In genomic region chr9:96453625-96454024, GRCh38 we compare ENCODE assay signal across 9 cellular contexts. TPM values are rescaled to one million over a fixed set of nuclear protein-coding genes. Genes with fewer than 3 reads are reported as not detected.
A peak's percentile ranks its signal among the peaks of the same experiment; 100 is the strongest.
DNase-seq lines count a peak whose midpoint lies in the region; ATAC-seq and TF ChIP-seq lines count a peak whose summit lies in the region.
"Had no signal": no experiment of that assay in that cellular context is flagged by ENCODE, and none has a peak within 500 bp of the region (broad histone marks: within the 10 kb centered on the region; RNA-seq: fewer than 3 reads in every experiment).

No MANE protein-coding gene starts in this region.

- in situ Hi-C loops in Panc1 (cut with HindIII; ENCODE audit: low pct_unique_long_range_greater_than_20kb, low sequenced_read_pairs), result no loop called here

- peaks cover 26% of the 10 kb centered on the region for H3K4me1 Mint-ChIP-seq in activated CD4-positive, alpha-beta memory T cell treated with anti-CD3 and anti-CD28 coated beads for 36 hours (ENCODE audit: low read depth)
- peaks cover 22% of the 10 kb centered on the region for H3K4me1 Mint-ChIP-seq in activated CD4-positive, alpha-beta memory T cell treated with anti-CD3 and anti-CD28 coated beads, Interleukin-2, amount 10 ng/mL, durations not matched to agents 7 days and 5 days
- H3K4me1 Mint-ChIP-seq in CD14-positive monocyte, result peaks cover 14% of the 10 kb centered on the region

- CTCF ChIA-PET in activated CD4-positive, alpha-beta memory T cell treated with anti-CD3 and anti-CD28 coated beads for 36 hours (lab: Charles Lee), result interaction anchor here (1.2 to 7.5 kb wide), 3 partner anchors 12 to 213 kb away, joined by 4 to 30 read pairs (median 10); no protein-coding TSS in a partner anchor
- CTCF ChIA-PET in activated CD4-positive, alpha-beta memory T cell treated with anti-CD3 and anti-CD28 coated beads, Interleukin-2, amount 10 ng/mL, durations not matched to agents 7 days and 5 days (lab: Charles Lee), result no interaction called here
- CTCF ChIA-PET in Panc1 (lab: Charles Lee), result interaction anchor here (0.6 kb wide), 1 partner anchor 79 kb away, joined by 4 read pairs; no protein-coding TSS in a partner anchor

- ATAC-seq in Panc1, result no peak
- no peak for ATAC-seq in HG03565 (IDR thresholded peaks at IDR 0.05; ENCODE audit: unreplicated experiment)
- ATAC-seq: T-cell had no signal

- TSS peak; percentile 23 for BruUV-seq in Panc1 (replicated peaks; lab: Mats Ljungman, UMichigan)

- DNase-seq in activated CD4-positive, alpha-beta memory T cell treated with anti-CD3 and anti-CD28 coated beads for 36 hours, result peak; percentile 19
- no peak for DNase-seq in activated CD4-positive, alpha-beta memory T cell treated with anti-CD3 and anti-CD28 coated beads, Interleukin-2, amount 10 ng/mL, durations not matched to agents 7 days and 5 days
- DNase-seq in Panc1 (ENCODE audit: low read depth, low spot score), result no peak
- DNase-seq in foreskin fibroblast, result peak in 1 of 2 donors; percentile 72
- no peak for DNase-seq in suprapubic skin (ENCODE audit: low spot score in 2 of 2)
- no peak for DNase-seq in CD14-positive monocyte (ENCODE audit: low spot score)
- DNase-seq in posterior vena cava (ENCODE audit: low spot score), result no peak

- no peak overlapping the region; a peak in 1 of 4 replicates for H3K4me3 ChIP-seq in Panc1 (ENCODE audit: low read depth in 2 of 2, low read length in 2 of 2)
- no peak overlapping the region for H3K4me3 ChIP-seq in foreskin fibroblast (ENCODE audit: low read depth in 1 of 2, low read length in 2 of 2)
- H3K4me3 ChIP-seq in suprapubic skin, result no peak overlapping the region

- no peak overlapping the region for H3K4me3 Mint-ChIP-seq in activated CD4-positive, alpha-beta memory T cell treated with anti-CD3 and anti-CD28 coated beads for 36 hours
- H3K4me3 Mint-ChIP-seq in activated CD4-positive, alpha-beta memory T cell treated with anti-CD3 and anti-CD28 coated beads, Interleukin-2, amount 10 ng/mL, durations not matched to agents 7 days and 5 days, result no peak overlapping the region
- H3K4me3 Mint-ChIP-seq in CD14-positive monocyte, result no peak overlapping the region
- H3K4me3 Mint-ChIP-seq: T-cell had no signal

- no peak overlapping the region for H3K27ac Mint-ChIP-seq in activated CD4-positive, alpha-beta memory T cell treated with anti-CD3 and anti-CD28 coated beads for 36 hours
- H3K27ac Mint-ChIP-seq in activated CD4-positive, alpha-beta memory T cell treated with anti-CD3 and anti-CD28 coated beads, Interleukin-2, amount 10 ng/mL, durations not matched to agents 7 days and 5 days, result no peak overlapping the region
- no peak overlapping the region for H3K27ac Mint-ChIP-seq in CD14-positive monocyte
- H3K27ac Mint-ChIP-seq: T-cell had no signal

- intact Hi-C loops in activated CD4-positive, alpha-beta memory T cell treated with anti-CD3 and anti-CD28 coated beads for 36 hours (cut with micrococcal nuclease), result loop anchor here (1.0 kb wide), 1 partner anchor 112 kb away; no protein-coding TSS in a partner anchor
- intact Hi-C loops in Panc1 (cut with micrococcal nuclease; ENCODE audit: unreplicated experiment) (no loop called here), CD14-positive monocyte (cut with micrococcal nuclease) (loop anchor here (5.0 kb wide), 2 partner anchors 36 to 204 kb away; partner anchors contain the start of genes ZNF367 (in 2 of the 2) and PRXL2C (in 1 of the 2)), posterior vena cava (cut with DNase I) (loop anchor here in 1 of 2 donors (10.0 kb wide), 1 partner anchor 201 kb away; the partner anchor contains the start of gene PRXL2C)

- H3K27me3 Mint-ChIP-seq in activated CD4-positive, alpha-beta memory T cell treated with anti-CD3 and anti-CD28 coated beads for 36 hours, result peaks cover 5% of the 10 kb centered on the region
- peaks cover 6% of the 10 kb centered on the region for H3K27me3 Mint-ChIP-seq in activated CD4-positive, alpha-beta memory T cell treated with anti-CD3 and anti-CD28 coated beads, Interleukin-2, amount 10 ng/mL, durations not matched to agents 7 days and 5 days
- H3K27me3 Mint-ChIP-seq in CD14-positive monocyte (ENCODE audit: low read depth in 3 of 3), result peaks cover 31 to 58% (median 49%) of the 10 kb centered on the region in 3 donors

- TF ChIP-seq POLR2A in suprapubic skin (IDR thresholded peaks at IDR 0.05), result no peak

- H3K9me3 Mint-ChIP-seq in activated CD4-positive, alpha-beta memory T cell treated with anti-CD3 and anti-CD28 coated beads for 36 hours, result no peaks in the 10 kb centered on the region
- H3K9me3 Mint-ChIP-seq in activated CD4-positive, alpha-beta memory T cell treated with anti-CD3 and anti-CD28 coated beads, Interleukin-2, amount 10 ng/mL, durations not matched to agents 7 days and 5 days, result no peaks in the 10 kb centered on the region
- H3K9me3 Mint-ChIP-seq in CD14-positive monocyte, result peaks cover 0 to 9% (median 3%) of the 10 kb centered on the region in 7 donors
- H3K9me3 Mint-ChIP-seq: T-cell had no signal

- POLR2A ChIA-PET in activated CD4-positive, alpha-beta memory T cell treated with anti-CD3 and anti-CD28 coated beads for 36 hours (lab: Charles Lee), result no interaction called here
- POLR2A ChIA-PET in activated CD4-positive, alpha-beta memory T cell treated with anti-CD3 and anti-CD28 coated beads, Interleukin-2, amount 10 ng/mL, durations not matched to agents 7 days and 5 days (lab: Charles Lee), result interaction anchor here (4.4 kb wide), 1 partner anchor 113 kb away, joined by 23 read pairs; no protein-coding TSS in a partner anchor
- POLR2A ChIA-PET in Panc1 (lab: Charles Lee), result no interaction called here

- no peaks in the 10 kb centered on the region; the same call in 1 of the 2 replicates for H3K36me3 ChIP-seq in Panc1 (ENCODE audit: control insufficient read depth, insufficient read depth, low read length)
- no peaks in the 10 kb centered on the region for H3K36me3 ChIP-seq in suprapubic skin

- peaks cover 6% of the 10 kb centered on the region for H3K4me1 ChIP-seq in Panc1 (ENCODE audit: control insufficient read depth, insufficient read depth, low read length)
- H3K4me1 ChIP-seq in suprapubic skin, result peaks cover 20% of the 10 kb centered on the region

- H3K9me3 ChIP-seq in Panc1 (ENCODE audit: control insufficient read depth, insufficient read depth, low read depth, low read length) (no peaks in the 10 kb centered on the region), suprapubic skin (no peaks in the 10 kb centered on the region)

- H3K27me3 ChIP-seq in Panc1 (ENCODE audit: control insufficient read depth, insufficient read depth, low read length) (no peaks in the 10 kb centered on the region), suprapubic skin (no peaks in the 10 kb centered on the region)

- H3K36me3 Mint-ChIP-seq in activated CD4-positive, alpha-beta memory T cell treated with anti-CD3 and anti-CD28 coated beads for 36 hours, result peaks cover 7% of the 10 kb centered on the region
- peaks cover 3% of the 10 kb centered on the region for H3K36me3 Mint-ChIP-seq in activated CD4-positive, alpha-beta memory T cell treated with anti-CD3 and anti-CD28 coated beads, Interleukin-2, amount 10 ng/mL, durations not matched to agents 7 days and 5 days (ENCODE audit: low read depth)
- H3K36me3 Mint-ChIP-seq in CD14-positive monocyte, result peaks cover 3% of the 10 kb centered on the region in 2 donors

- peak; percentile 68; the same call in 1 of the 2 replicates for TF ChIP-seq CTCF in Panc1 (IDR thresholded peaks at IDR 0.05)
- TF ChIP-seq CTCF in foreskin fibroblast (IDR thresholded peaks at IDR 0.05; ENCODE audit: low read depth, low read length), result peak; percentile 69
- peak; percentile 21 to 50 for TF ChIP-seq CTCF in suprapubic skin (IDR thresholded peaks at IDR 0.05)
- no peak for TF ChIP-seq CTCF in CD14-positive monocyte (IDR thresholded peaks at IDR 0.05)

- TF ChIP-seq EP300 in suprapubic skin (IDR thresholded peaks at IDR 0.05), result no peak

- no peak overlapping the region; the same call in 1 of the 2 replicates for H3K27ac ChIP-seq in Panc1 (ENCODE audit: low read length)
- no peak overlapping the region for H3K27ac ChIP-seq in suprapubic skin

- WGBS in suprapubic skin, result 19% methylated on average over 2 of the region's 2 CpGs

RNA-seq across cellular contexts. Expression of gene HABP4, which starts 3.7 kb away (rescaled TPM):
- total RNA-seq in activated CD4-positive, alpha-beta memory T cell treated with anti-CD3 and anti-CD28 coated beads for 36 hours, result 10 to 100 TPM; 17.4 to 19.0 TPM
- 10 to 100 TPM; 13.1 to 14.1 TPM for total RNA-seq in activated CD4-positive, alpha-beta memory T cell treated with anti-CD3 and anti-CD28 coated beads, Interleukin-2, amount 10 ng/mL, durations not matched to agents 7 days and 5 days
- total RNA-seq in Panc1 (2021; ENCODE audit: unreplicated experiment) (32.3 TPM), suprapubic skin (1 to 10 TPM; 3.9 to 9.2 (median 7.1) TPM), posterior vena cava (10 to 100 TPM; 30.9 to 37.4 TPM)
- polyA plus RNA-seq in Panc1 (2012; ENCODE audit: insufficient read length), result 32.4 TPM
- polyA plus RNA-seq in CD14-positive monocyte, result under 1 TPM; 0.54 to 0.97 TPM

RNA-seq across cellular contexts. Expression of gene ZNF367, which starts 35.5 kb away (rescaled TPM):
- 10 to 100 TPM; 29.0 to 30.1 TPM for total RNA-seq in activated CD4-positive, alpha-beta memory T cell treated with anti-CD3 and anti-CD28 coated beads for 36 hours
- total RNA-seq in activated CD4-positive, alpha-beta memory T cell treated with anti-CD3 and anti-CD28 coated beads, Interleukin-2, amount 10 ng/mL, durations not matched to agents 7 days and 5 days, result 10 to 100 TPM; 27.7 to 28.7 TPM
- total RNA-seq in Panc1 (2021; ENCODE audit: unreplicated experiment) (12.4 TPM), suprapubic skin (1 to 10 TPM; 1.9 to 7.0 (median 3.0) TPM), posterior vena cava (1 to 10 TPM; 1.1 to 2.3 TPM)
- 3.1 TPM for polyA plus RNA-seq in Panc1 (2012; ENCODE audit: insufficient read length)
- polyA plus RNA-seq in CD14-positive monocyte, result under 1 TPM in 1 of 2 donors, not detected in 1; 0.08 TPM
